11 cellular contexts compared by ENCODE assay signal in the genomic region with DNA sequence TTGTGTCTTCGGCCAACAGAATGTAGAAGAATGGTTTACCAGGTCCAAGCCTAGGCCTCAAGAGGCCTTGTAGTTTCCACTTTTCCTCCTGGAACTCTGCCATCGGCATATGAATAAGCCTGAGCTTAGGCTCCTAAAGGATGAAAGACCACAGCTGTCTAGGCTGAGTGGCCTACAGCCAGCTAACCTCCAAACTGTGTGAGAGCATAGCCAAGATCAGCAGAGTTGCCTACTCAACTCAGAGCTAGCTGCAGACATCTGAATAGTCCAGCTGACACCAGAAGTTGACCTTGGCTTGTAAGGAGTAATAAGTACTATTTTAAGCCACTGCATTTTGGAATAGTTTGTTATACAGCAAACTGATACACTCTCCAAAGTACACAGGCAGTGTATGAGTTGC. TPM values are rescaled to one million over a fixed set of nuclear protein-coding genes. Genes with fewer than 3 reads are reported as not detected.
DNase-seq lines count a peak whose midpoint lies in the region; ATAC-seq and TF ChIP-seq lines count a peak whose summit lies in the region.
"Had no signal": no experiment of that assay in that cellular context is flagged by ENCODE, and none has a peak within 500 bp of the region (broad histone marks: within the 10 kb centered on the region; RNA-seq: fewer than 3 reads in every experiment).

No MANE protein-coding gene starts in this region.

- peaks cover 3% of the 10 kb centered on the region for H3K4me1 Mint-ChIP-seq in stimulated activated naive CD8-positive, alpha-beta T cell treated with anti-CD3 and anti-CD28 coated beads, Interleukin-15, amount 100 ng/mL, for 72 hours

- no peak overlapping the region for H2BK12ac ChIP-seq in mesenchymal stem cell (ENCODE audit: low read length in 2 of 2)

- no peaks in the 10 kb centered on the region for H3K9me2 ChIP-seq in Karpas-422 (replicated peaks; ENCODE audit: insufficient read depth, low read length)

- H3K36me3 ChIP-seq in MG63 (no peaks in the 10 kb centered on the region), mesenchymal stem cell (ENCODE audit: control insufficient read depth in 1 of 2, insufficient read depth in 2 of 2, low read depth in 1 of 2, low read length in 2 of 2) (no peaks in the 10 kb centered on the region), Karpas-422 (ENCODE audit: insufficient read depth, low read length) (no peaks in the 10 kb centered on the region), WERI-Rb-1 (peaks cover 7% of the 10 kb centered on the region; the same call in 1 of the 2 replicates)

- H3K79me1 ChIP-seq in mesenchymal stem cell (replicated peaks; ENCODE audit: low read length, poor library complexity, severe bottlenecking): peaks cover 19% of the 10 kb centered on the region

- no peak overlapping the region for H4K8ac ChIP-seq in mesenchymal stem cell (ENCODE audit: low read length)

- DNase-seq in AG04449 (ENCODE audit: low read depth, low spot score): peak; percentile 14
- peak; percentile 84 for DNase-seq in MG63
- peak; percentile 77 for DNase-seq in mesenchymal stem cell
- no peak for DNase-seq in stimulated activated naive CD8-positive, alpha-beta T cell treated with anti-CD3 and anti-CD28 coated beads, Interleukin-15, amount 100 ng/mL, for 72 hours
- no peak for DNase-seq in Karpas-422
- DNase-seq in WERI-Rb-1: no peak
- DNase-seq: AML-193, occipital lobe, T-helper 1 cell had no signal

- H3K4me1 ChIP-seq in mesenchymal stem cell (ENCODE audit: control insufficient read depth, insufficient read depth, low read depth, low read length) (peaks cover 5% of the 10 kb centered on the region), Karpas-422 (ENCODE audit: low read length) (peaks cover 15% of the 10 kb centered on the region)

- H2BK5ac ChIP-seq in mesenchymal stem cell (ENCODE audit: low read depth, low read length, poor library complexity, severe bottlenecking): no peak overlapping the region

- WGBS in mesenchymal stem cell: 92% methylated on average over 2 of the region's 2 CpGs

- TF ChIP-seq CTCF in AG04449 (IDR thresholded peaks at IDR 0.05; ENCODE audit: insufficient read depth, low read length, missing control alignments) (no peak), WERI-Rb-1 (IDR thresholded peaks at IDR 0.05; ENCODE audit: low read depth, low read length) (no peak)

- H3K4me3 ChIP-seq in AG04449 (ENCODE audit: low read depth, low read length) (no peak overlapping the region), MG63 (no peak overlapping the region), mesenchymal stem cell (ENCODE audit: insufficient read depth in 1 of 2, low read depth in 1 of 2, low read length in 2 of 2) (no peak overlapping the region), Karpas-422 (ENCODE audit: low read length) (no peak overlapping the region), WERI-Rb-1 (ENCODE audit: low read depth, low read length) (no peak overlapping the region)

- peak overlapping the region in 1 of 2 experiments; percentile 22 for H3K18ac ChIP-seq in mesenchymal stem cell (ENCODE audit: low read depth in 1 of 2, low read length in 2 of 2)

- H3K9ac ChIP-seq in mesenchymal stem cell (ENCODE audit: low read length) (no peak overlapping the region), Karpas-422 (ENCODE audit: low read length) (no peak overlapping the region)

- no peaks in the 10 kb centered on the region for H4K20me1 ChIP-seq in Karpas-422 (ENCODE audit: insufficient read depth, low read depth, low read length)

- H3K4me2 ChIP-seq in mesenchymal stem cell (ENCODE audit: low read length, poor library complexity, severe bottlenecking) (no peak overlapping the region), Karpas-422 (ENCODE audit: low read depth, low read length, poor library complexity, severe bottlenecking) (no peak overlapping the region)

- H2BK15ac ChIP-seq in mesenchymal stem cell (ENCODE audit: low read depth, poor library complexity, severe bottlenecking): no peak overlapping the region

- H3K79me2 ChIP-seq in Karpas-422 (ENCODE audit: low read length): peaks cover 84% of the 10 kb centered on the region

- H3K27me3 ChIP-seq in MG63: no peaks in the 10 kb centered on the region
- H3K27me3 ChIP-seq in mesenchymal stem cell (ENCODE audit: control insufficient read depth in 1 of 2, insufficient read depth in 1 of 2, low read length in 2 of 2): no peaks in the 10 kb centered on the region
- H3K27me3 ChIP-seq in Karpas-422 (ENCODE audit: low read length): no peaks in the 10 kb centered on the region
- no peaks in the 10 kb centered on the region for H3K27me3 ChIP-seq in WERI-Rb-1 (ENCODE audit: insufficient read depth, low read depth, severe bottlenecking)

- H3K14ac ChIP-seq in mesenchymal stem cell (ENCODE audit: low read length in 2 of 2): no peak overlapping the region

- H3K27ac Mint-ChIP-seq in stimulated activated naive CD8-positive, alpha-beta T cell treated with anti-CD3 and anti-CD28 coated beads, Interleukin-15, amount 100 ng/mL, for 72 hours: no peak overlapping the region

- no peaks in the 10 kb centered on the region for H3K9me3 Mint-ChIP-seq in stimulated activated naive CD8-positive, alpha-beta T cell treated with anti-CD3 and anti-CD28 coated beads, Interleukin-15, amount 100 ng/mL, for 72 hours

- H3K27me3 Mint-ChIP-seq in stimulated activated naive CD8-positive, alpha-beta T cell treated with anti-CD3 and anti-CD28 coated beads, Interleukin-15, amount 100 ng/mL, for 72 hours: no peaks in the 10 kb centered on the region

- peak; percentile 25 for ATAC-seq in esophagus mucosa
- ATAC-seq in stimulated activated naive CD8-positive, alpha-beta T cell treated with anti-CD3 and anti-CD28 coated beads, Interleukin-15, amount 100 ng/mL, for 72 hours: no peak
- ATAC-seq in GM18867 (IDR thresholded peaks at IDR 0.05; ENCODE audit: unreplicated experiment): no peak

- no peak overlapping the region for H3K27ac ChIP-seq in mesenchymal stem cell (ENCODE audit: low read length, poor library complexity, severe bottlenecking)
- H3K27ac ChIP-seq in Karpas-422 (ENCODE audit: low read length): no peak overlapping the region
- no peak overlapping the region for H3K27ac ChIP-seq in WERI-Rb-1

- no peak overlapping the region for H2AK5ac ChIP-seq in mesenchymal stem cell (ENCODE audit: low read length, severe bottlenecking)

- no peak overlapping the region for H3K4me3 Mint-ChIP-seq in stimulated activated naive CD8-positive, alpha-beta T cell treated with anti-CD3 and anti-CD28 coated beads, Interleukin-15, amount 100 ng/mL, for 72 hours

- no peaks in the 10 kb centered on the region for H3K9me3 ChIP-seq in MG63
- no peaks in the 10 kb centered on the region for H3K9me3 ChIP-seq in mesenchymal stem cell (ENCODE audit: control insufficient read depth, low read length)
- H3K9me3 ChIP-seq in Karpas-422 (ENCODE audit: low read length): no peaks in the 10 kb centered on the region
- no peaks in the 10 kb centered on the region for H3K9me3 ChIP-seq in WERI-Rb-1 (ENCODE audit: severe bottlenecking)

- no peak overlapping the region for H2AFZ ChIP-seq in mesenchymal stem cell (ENCODE audit: low read depth, low read length)
- H2AFZ ChIP-seq in Karpas-422 (ENCODE audit: low read length): no peak overlapping the region

- H4K91ac ChIP-seq in mesenchymal stem cell (ENCODE audit: low read length): no peak overlapping the region

- H2BK120ac ChIP-seq in mesenchymal stem cell (ENCODE audit: low read depth, low read length): no peak overlapping the region

- H3K4ac ChIP-seq in mesenchymal stem cell (ENCODE audit: low read depth in 1 of 2, low read length in 2 of 2): no peak overlapping the region

- CTCF ChIA-PET in AG04449 (lab: Yijun Ruan, JAX): no interaction called here

- POLR2A ChIA-PET in AG04449 (lab: Yijun Ruan, JAX): no interaction called here

- H3K23ac ChIP-seq in mesenchymal stem cell (ENCODE audit: low read length in 2 of 2): no peak overlapping the region

RNA-seq across cellular contexts. Expression of gene SMIM29, which starts 52.6 kb away (rescaled TPM):
- 2.4 and 12.0 TPM in 2 replicates for total RNA-seq in MG63 (2014; rRNA removed; shearing (Covaris generic); ENCODE audit: low replicate concordance)
- total RNA-seq in esophagus mucosa: 30.6 TPM
- polyA plus RNA-seq in mesenchymal stem cell (2013, experiment 1 of 2): 47.1 TPM
- 50.5 TPM for polyA plus RNA-seq in mesenchymal stem cell (2013, experiment 2 of 2)
- total RNA-seq in Karpas-422 (2014; rRNA removed; shearing (Covaris generic); ENCODE audit: low replicate concordance): 35.1 and 44.3 TPM in 2 replicates

Comparison
In these comparisons a context has a peak if more than half of its experiments do, and no peak if none do; other contexts are left out.
1. DNase-seq: peak in AG04449 (single experiment), MG63 (single experiment) and mesenchymal stem cell (single experiment); none in stimulated activated naive CD8-positive, alpha-beta T cell treated with anti-CD3 and anti-CD28 coated beads, Interleukin-15, amount 100 ng/mL, for 72 hours (0 of 2), Karpas-422 (single experiment) and WERI-Rb-1 (single experiment).